17 cellular contexts compared by ENCODE assay signal in the genomic region with DNA sequence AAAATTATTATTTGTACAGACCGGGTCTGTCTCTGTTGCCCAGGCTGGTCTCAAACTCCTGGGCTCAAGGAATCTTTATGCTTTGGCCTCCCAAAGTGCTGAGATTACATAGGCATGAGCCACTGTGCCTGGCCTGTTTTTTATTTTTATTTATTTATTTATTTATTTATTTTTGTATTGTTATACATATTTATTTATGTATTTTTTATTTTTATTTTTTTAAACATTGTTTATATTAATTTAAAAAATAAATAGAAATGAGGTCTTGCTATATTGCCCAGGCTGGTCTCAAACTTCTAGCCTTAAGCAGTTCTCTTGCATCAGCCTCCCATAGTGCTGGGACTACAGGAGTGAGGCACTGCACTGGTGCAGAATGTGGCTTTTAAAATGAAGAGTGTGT.
"Had no signal": no experiment of that assay in that cellular context is flagged by ENCODE, and none has a peak within 500 bp of the region (broad histone marks: within the 10 kb centered on the region; RNA-seq: fewer than 3 reads in every experiment).

No MANE protein-coding gene starts in this region.

- H3K27me3 ChIP-seq: adrenal gland, ascending aorta had no signal

- H3K4me3 ChIP-seq: adrenal gland, ascending aorta, smooth muscle cell had no signal

- ATAC-seq: left ventricle myocardium superior, sciatic nerve, T-cell had no signal

- H3K27ac Mint-ChIP-seq: activated naive CD8-positive, alpha-beta T cell; T-cell had no signal

- H3K27me3 Mint-ChIP-seq: T-cell had no signal

- H3K9me3 Mint-ChIP-seq: T-cell had no signal

- H3K9me3 ChIP-seq: adrenal gland, ascending aorta had no signal

- H3K36me3 ChIP-seq: adrenal gland had no signal

- H3K27ac ChIP-seq: adrenal gland, ascending aorta, WERI-Rb-1 had no signal

- H3K4me3 Mint-ChIP-seq: activated naive CD8-positive, alpha-beta T cell; nephron progenitor cell; T-cell had no signal

- DNase-seq: activated T-cell treated with anti-CD3 and anti-CD28 coated beads, Interleukin-2, amount 50 U/mL, for 1 hour; adrenal gland; cerebellar nuclear complex; foreskin melanocyte; hypothalamus; left ventricle myocardium superior; nephron progenitor cell; posterior cingulate gyrus; stimulated activated CD4-positive, alpha-beta T cell treated with anti-CD3 and anti-CD28 coated beads, Interleukin-2, amount 100 ng/mL, for 48 hours; stimulated activated CD8-positive, alpha-beta memory T cell treated with anti-CD3 and anti-CD28 coated beads, Interleukin-4, amount 100 ng/mL, for 48 hours; stimulated activated naive CD4-positive, alpha-beta T cell treated with Interleukin-2 at 50 U/mL for 16 hours; T-cell; WERI-Rb-1 had no signal

- H3K4me2 ChIP-seq: smooth muscle cell had no signal
